In genomic region chr11:122676638-122677037, GRCh38 we compare ENCODE assay signal across 14 cellular contexts. TPM values are rescaled to one million over a fixed set of nuclear protein-coding genes. Genes with fewer than 3 reads are reported as not detected.
DNase-seq lines count a peak whose midpoint lies in the region; ATAC-seq, FAIRE-seq and TF ChIP-seq lines count a peak whose summit lies in the region.
"Had no signal": no experiment of that assay in that cellular context is flagged by ENCODE, and none has a peak within 500 bp of the region (broad histone marks: within the 10 kb centered on the region; RNA-seq: fewer than 3 reads in every experiment).

No MANE protein-coding gene starts in this region.

- peak overlapping the region; percentile 20 for H3K4me2 ChIP-seq in keratinocyte (ENCODE audit: control insufficient read depth, extremely low read depth, insufficient read depth, low read depth, low read length)

- peaks cover 12% of the 10 kb centered on the region for H3K36me3 Mint-ChIP-seq in CD4-positive, CD25-positive, alpha-beta regulatory T cell
- peaks cover 8% of the 10 kb centered on the region for H3K36me3 Mint-ChIP-seq in activated T-cell treated with anti-CD3 and anti-CD28 coated beads, Interleukin-2, amount 50 U/mL, for 4 hours (ENCODE audit: insufficient read depth)

- TF ChIP-seq EP300 in sigmoid colon (IDR thresholded peaks at IDR 0.05): no peak

- DNase-seq in CD4-positive, CD25-positive, alpha-beta regulatory T cell: no peak
- DNase-seq in Caki2 (ENCODE audit: low read depth) (peak; percentile 31), keratinocyte (ENCODE audit: low read depth, low spot score) (no peak), AG20443 (ENCODE audit: low spot score) (no peak), sigmoid colon (no peak), inferior parietal cortex (ENCODE audit: extremely low spot score) (no peak)
- DNase-seq in activated T-cell treated with anti-CD3 and anti-CD28 coated beads, Interleukin-2, amount 50 U/mL, for 4 hours: no peak
- DNase-seq: kidney, NCI-H82, thyroid gland had no signal

- no peaks in the 10 kb centered on the region for H3K9me3 Mint-ChIP-seq in CD4-positive, CD25-positive, alpha-beta regulatory T cell
- H3K9me3 Mint-ChIP-seq in activated T-cell treated with anti-CD3 and anti-CD28 coated beads, Interleukin-2, amount 50 U/mL, for 4 hours: no peaks in the 10 kb centered on the region

- peak overlapping the region in 2 of 4 donors; percentile 56 to 86 for H3K4me3 Mint-ChIP-seq in CD4-positive, CD25-positive, alpha-beta regulatory T cell
- no peak overlapping the region for H3K4me3 Mint-ChIP-seq in activated T-cell treated with anti-CD3 and anti-CD28 coated beads, Interleukin-2, amount 50 U/mL, for 4 hours

- no peak for TF ChIP-seq CTCF in keratinocyte (optimal IDR thresholded peaks at IDR 0.05 in 1 of 3, IDR thresholded peaks at IDR 0.05 in 1 of 3, conservative IDR thresholded peaks at IDR 0.05 in 1 of 3; ENCODE audit: extremely low read depth in 1 of 3, insufficient read depth in 2 of 3, low read length in 3 of 3)
- TF ChIP-seq CTCF in sigmoid colon (IDR thresholded peaks at IDR 0.05): no peak

- ATAC-seq in CD4-positive, CD25-positive, alpha-beta regulatory T cell (ENCODE audit: low read depth in 2 of 2): no peak
- peak; percentile 29 to 41 for ATAC-seq in activated T-cell treated with anti-CD3 and anti-CD28 coated beads, Interleukin-2, amount 50 U/mL, for 4 hours

- no peak overlapping the region for H3K9ac ChIP-seq in keratinocyte (ENCODE audit: control insufficient read depth, extremely low read depth, insufficient read depth, low read length)

- no peaks in the 10 kb centered on the region for H3K27me3 ChIP-seq in CD4-positive, CD25-positive, alpha-beta regulatory T cell (ENCODE audit: control insufficient read depth, insufficient read depth, low read length)
- H3K27me3 ChIP-seq in keratinocyte (ENCODE audit: control insufficient read depth, extremely low read depth, insufficient read depth, low read length): no peaks in the 10 kb centered on the region
- H3K27me3 ChIP-seq in sigmoid colon: no peaks in the 10 kb centered on the region
- H3K27me3 ChIP-seq: thyroid gland had no signal

- TF ChIP-seq POLR2A in sigmoid colon (IDR thresholded peaks at IDR 0.05): no peak

- no peak overlapping the region for H3K4me3 ChIP-seq in CD4-positive, CD25-positive, alpha-beta regulatory T cell (ENCODE audit: low read depth, low read length)
- H3K4me3 ChIP-seq in keratinocyte (ENCODE audit: control insufficient read depth in 2 of 3, extremely low read depth in 1 of 3, insufficient read depth in 2 of 3, low read depth in 1 of 3, low read length in 3 of 3) (no peak overlapping the region), sigmoid colon (no peak overlapping the region)
- H3K4me3 ChIP-seq: thyroid gland had no signal

- H3K4me1 ChIP-seq in CD4-positive, CD25-positive, alpha-beta regulatory T cell (ENCODE audit: control insufficient read depth, insufficient read depth, low read length, poor library complexity, severe bottlenecking): peaks cover 46% of the 10 kb centered on the region
- H3K4me1 ChIP-seq in keratinocyte (ENCODE audit: control insufficient read depth, extremely low read depth, insufficient read depth, low read length) (peaks cover 13% of the 10 kb centered on the region), sigmoid colon (no peaks in the 10 kb centered on the region)

- H3K27me3 Mint-ChIP-seq in CD4-positive, CD25-positive, alpha-beta regulatory T cell: no peaks in the 10 kb centered on the region
- no peaks in the 10 kb centered on the region for H3K27me3 Mint-ChIP-seq in activated T-cell treated with anti-CD3 and anti-CD28 coated beads, Interleukin-2, amount 50 U/mL, for 4 hours (ENCODE audit: low read depth)

- no peak overlapping the region for H3K27ac ChIP-seq in CD4-positive, CD25-positive, alpha-beta regulatory T cell (ENCODE audit: insufficient read depth, low read length, poor library complexity, severe bottlenecking)
- H3K27ac ChIP-seq in keratinocyte (ENCODE audit: control insufficient read depth, insufficient read depth, low read length) (no peak overlapping the region), sigmoid colon (no peak overlapping the region)
- H3K27ac ChIP-seq: C4-2B, thyroid gland had no signal

- peaks cover 4% of the 10 kb centered on the region for H3K36me3 ChIP-seq in CD4-positive, CD25-positive, alpha-beta regulatory T cell (ENCODE audit: control insufficient read depth, insufficient read depth, low read length)
- H3K36me3 ChIP-seq in keratinocyte (ENCODE audit: control insufficient read depth in 2 of 2, extremely low read depth in 1 of 2, insufficient read depth in 2 of 2, low read length in 2 of 2) (peaks cover 3 to 7% of the 10 kb centered on the region in 2 experiments), sigmoid colon (no peaks in the 10 kb centered on the region)
- H3K36me3 ChIP-seq: thyroid gland had no signal

- in situ Hi-C loops in Caki2 (cut with HindIII; ENCODE audit: low pct_unique_long_range_greater_than_20kb, low sequenced_read_pairs): no loop called here

- peaks cover 4% of the 10 kb centered on the region for H4K20me1 ChIP-seq in keratinocyte (ENCODE audit: control insufficient read depth, extremely low read depth, insufficient read depth, low read length)

- H3K27ac Mint-ChIP-seq in CD4-positive, CD25-positive, alpha-beta regulatory T cell: peak overlapping the region; percentile 88 to 92 (median 90)

- intact Hi-C loops in sigmoid colon (cut with DNase I): no loop called here

- dilution Hi-C loops in keratinocyte (cut with MboI; ENCODE audit: extremely low pct_ligation_motif_present, low sequenced_read_pairs): no loop called here

- peaks cover 69% of the 10 kb centered on the region for H3K79me2 ChIP-seq in keratinocyte (ENCODE audit: control insufficient read depth, insufficient read depth, low read length)

- FAIRE-seq in keratinocyte (lab: Jason Lieb, UNC): peak; percentile 83
- FAIRE-seq: endothelial cell of umbilical vein, GM12891, HTR-8/SVneo, kidney had no signal

- WGBS in sigmoid colon, 2 donors: 88 to 90% methylated on average over 4 of the region's 4 CpGs

- peaks cover 4% of the 10 kb centered on the region for H3K9me1 ChIP-seq in keratinocyte (ENCODE audit: control insufficient read depth, extremely low read depth, insufficient read depth, low read length)

- no peak overlapping the region for H2AFZ ChIP-seq in keratinocyte (ENCODE audit: control insufficient read depth, low read length)

- peaks cover 9 to 83% (median 48%) of the 10 kb centered on the region in 4 donors for H3K4me1 Mint-ChIP-seq in CD4-positive, CD25-positive, alpha-beta regulatory T cell
- peaks cover 57% of the 10 kb centered on the region for H3K4me1 Mint-ChIP-seq in activated T-cell treated with anti-CD3 and anti-CD28 coated beads, Interleukin-2, amount 50 U/mL, for 4 hours (ENCODE audit: low read depth)

- no peaks in the 10 kb centered on the region for H3K9me3 ChIP-seq in CD4-positive, CD25-positive, alpha-beta regulatory T cell (ENCODE audit: control insufficient read depth in 2 of 2, low read length in 2 of 2)
- H3K9me3 ChIP-seq in keratinocyte (ENCODE audit: control insufficient read depth, low read depth, low read length) (no peaks in the 10 kb centered on the region), sigmoid colon (no peaks in the 10 kb centered on the region)
- H3K9me3 ChIP-seq: thyroid gland had no signal

RNA-seq across cellular contexts. Expression of gene UBASH3B, which starts 21.1 kb away (rescaled TPM):
- 57.6 TPM for total RNA-seq in CD4-positive, CD25-positive, alpha-beta regulatory T cell
- polyA plus RNA-seq in CD4-positive, CD25-positive, alpha-beta regulatory T cell: 10 to 100 TPM; 14.2 to 21.4 (median 18.1) TPM
- total RNA-seq in Caki2 (2014; rRNA removed; shearing (Covaris generic); ENCODE audit: low replicate concordance): 29.4 and 31.6 TPM in 2 replicates
- 10 to 100 TPM; 37.6 to 53.3 (median 39.9) TPM for total RNA-seq in activated T-cell treated with anti-CD3 and anti-CD28 coated beads, Interleukin-2, amount 50 U/mL, for 4 hours
- polyA plus RNA-seq in keratinocyte (13.6 to 52.7 TPM (median 25.0 TPM) in 3 replicates), sigmoid colon (1 to 10 TPM; 1.4 to 3.2 (median 1.8) TPM)
- 2.5 TPM for polyA plus RNA-seq in keratinocyte (2011; ENCODE audit: low read depth)
- 27.7 and 38.6 TPM in 2 replicates for polyA plus RNA-seq in keratinocyte (2011; cell fraction: cytosol; rRNA removed)
- 25.6 and 26.6 TPM in 2 replicates for polyA plus RNA-seq in keratinocyte (2011; cell fraction: nucleus; rRNA removed)
- 5.1 and 34.0 TPM in 2 replicates for polyA plus RNA-seq in keratinocyte (2012; ENCODE audit: low replicate concordance)
- 49.1 to 184 TPM (median 79.7 TPM) in 3 replicates for polyA minus RNA-seq in keratinocyte
- polyA minus RNA-seq in keratinocyte (2011; cell fraction: cytosol; rRNA and poly(A)+ RNA removed): 59.5 TPM
- polyA minus RNA-seq in keratinocyte (2011; cell fraction: nucleus; rRNA and poly(A)+ RNA removed): 36.6 and 56.1 TPM in 2 replicates
- total RNA-seq in sigmoid colon: 10 to 100 TPM in 1 of 4 donors, 1 to 10 TPM in 3; 2.0 to 12.9 (median 2.2) TPM

Comparison
In these comparisons a context has a peak if more than half of its experiments do, and no peak if none do; other contexts are left out.
1. ATAC-seq: peak in activated T-cell treated with anti-CD3 and anti-CD28 coated beads, Interleukin-2, amount 50 U/mL, for 4 hours (2 of 2); none in CD4-positive, CD25-positive, alpha-beta regulatory T cell (0 of 2).